In genomic region chrX:134604701-134605271, GRCh38 we compare ENCODE assay signal across 10 cellular contexts. TPM values are rescaled to one million over a fixed set of nuclear protein-coding genes. Genes with fewer than 3 reads are reported as not detected.
DNase-seq lines count a peak whose midpoint lies in the region; ATAC-seq and TF ChIP-seq lines count a peak whose summit lies in the region.
"Had no signal": no experiment of that assay in that cellular context is flagged by ENCODE, and none has a peak within 500 bp of the region (broad histone marks: within the 10 kb centered on the region; RNA-seq: fewer than 3 reads in every experiment).

No MANE protein-coding gene starts in this region.

- H3K36me3 ChIP-seq in heart right ventricle, result no peaks in the 10 kb centered on the region

- peak overlapping the region; percentile 90 for H3K27ac ChIP-seq in RWPE1
- H3K27ac ChIP-seq in heart right ventricle, result no peak overlapping the region

- H3K4me3 ChIP-seq in AG10803 (ENCODE audit: low read length), result no peak overlapping the region
- H3K4me3 ChIP-seq in heart right ventricle, result no peak overlapping the region

- peak; percentile 47 for DNase-seq in AG10803 (ENCODE audit: low read depth)
- peak; percentile 75 for DNase-seq in LHCN-M2 (ENCODE audit: low read depth)
- peak; percentile 9 for DNase-seq in RWPE1 (ENCODE audit: low spot score)
- DNase-seq in heart right ventricle, result peak in 1 of 2 donors; percentile 19
- DNase-seq in nucleus accumbens (lab: John Stamatoyannopoulos, UW), result no peak
- no peak for DNase-seq in T-helper 9 cell
- DNase-seq: CD8-positive, alpha-beta memory T cell had no signal

- intact Hi-C loops in heart right ventricle (cut with DNase I), result no loop called here

- TF ChIP-seq CTCF in AG10803 (conservative IDR thresholded peaks at IDR 0.05; ENCODE audit: low read length) (no peak), RWPE1 (conservative IDR thresholded peaks at IDR 0.05; ENCODE audit: low read depth) (no peak), heart right ventricle (IDR thresholded peaks at IDR 0.05) (no peak)

- POLR2A ChIA-PET in RWPE1 (lab: Yijun Ruan, JAX; ENCODE audit: low non-redundant PET), result no interaction called here

- H3K9me3 ChIP-seq in heart right ventricle, result peaks cover 0 to 6% (median 0%) of the 10 kb centered on the region in 11 donors

- CTCF ChIA-PET in RWPE1 (lab: Yijun Ruan, JAX), result no interaction called here

- peaks cover 0 to 21% (median 0%) of the 10 kb centered on the region in 9 donors for H3K4me1 ChIP-seq in heart right ventricle

- 16 to 36% methylated on average over 3 of the region's 3 CpGs for WGBS in heart right ventricle, 2 donors

- ATAC-seq in heart right ventricle (peak in 5 of 8 donors; percentile 16 to 81 (median 48)), HG02981 (IDR thresholded peaks at IDR 0.05; ENCODE audit: unreplicated experiment) (no peak), esophagus mucosa (no peak)

- peaks cover 0 to 3% (median 0%) of the 10 kb centered on the region in 7 donors for H3K27me3 ChIP-seq in heart right ventricle

RNA-seq across cellular contexts. Expression of gene PLAC1, which starts 53.5 kb away (rescaled TPM):
- total RNA-seq in LHCN-M2 (2014; rRNA removed) (0.17 TPM in 1 of 2 replicates, not detected in the other), heart right ventricle (not detected), esophagus mucosa (not detected)
- polyA plus RNA-seq in LHCN-M2 (2012), result 0.40 TPM
- polyA plus RNA-seq in heart right ventricle, result not detected
- total RNA-seq: CD8-positive, alpha-beta memory T cell; liver had no signal
- polyA plus RNA-seq: CD8-positive, alpha-beta memory T cell; liver had no signal

Comparison
In these comparisons a context has a peak if more than half of its experiments do, and no peak if none do; other contexts are left out.
1. DNase-seq: peak in AG10803 (single experiment), LHCN-M2 (single experiment) and RWPE1 (single experiment); none in nucleus accumbens (0 of 56) and T-helper 9 cell (single experiment).
2. ATAC-seq: peak in heart right ventricle (5 of 8); none in HG02981 (single experiment) and esophagus mucosa (single experiment).